22 cellular contexts compared by ENCODE assay signal in genomic region chr15:69857246-69857645, GRCh38.
"Had no signal": no experiment of that assay in that cellular context is flagged by ENCODE, and none has a peak within 500 bp of the region (broad histone marks: within the 10 kb centered on the region; RNA-seq: fewer than 3 reads in every experiment).

No MANE protein-coding gene starts in this region.

- H3K27ac ChIP-seq: brain microvascular endothelial cell, heart left ventricle, testis, transverse colon, VCaP had no signal

- H3K36me3 Mint-ChIP-seq: activated naive CD8-positive, alpha-beta T cell treated with anti-CD3 and anti-CD28 coated beads, Interleukin-2, amount 10 ng/mL, durations not matched to agents 7 days and 5 days; immature natural killer cell had no signal

- H3K27ac Mint-ChIP-seq: immature natural killer cell had no signal

- H3K9me3 ChIP-seq: heart left ventricle, testis, transverse colon had no signal

- H3K27me3 ChIP-seq: brain microvascular endothelial cell, testis, transverse colon had no signal

- DNase-seq: activated CD4-positive, alpha-beta T cell treated with anti-CD3 and anti-CD28 coated beads for 48 hours; activated CD4-positive, alpha-beta T cell treated with anti-CD3 and anti-CD28 coated beads, Interleukin-2, amount 50 U/mL, for 48 hours; activated effector memory CD4-positive, alpha-beta T cell treated with Interleukin-2 at 50 U/mL for 16 hours; activated naive CD4-positive, alpha-beta T cell treated with Interleukin-2 at 50 U/mL for 16 hours; amniotic stem cell; brain microvascular endothelial cell; cortex of kidney; effector memory CD8-positive, alpha-beta T cell; heart left ventricle; hypothalamus; kidney; left colon; posterior cingulate gyrus; right cardiac atrium; stimulated activated CD4-positive, alpha-beta T cell treated with anti-CD3 and anti-CD28 coated beads, Interleukin-2, amount 100 ng/mL, for 48 hours; testis; transverse colon had no signal

- H3K36me3 ChIP-seq: brain microvascular endothelial cell, heart left ventricle, transverse colon had no signal

- H3K4me3 Mint-ChIP-seq: effector memory CD8-positive, alpha-beta T cell had no signal

- ATAC-seq: effector memory CD8-positive, alpha-beta T cell; heart left ventricle; left colon; right cardiac atrium; stimulated activated naive CD8-positive, alpha-beta T cell treated with anti-CD3 and anti-CD28 coated beads, Interleukin-15, Interleukin-2, amounts not matched to agents 100 U/mL and 50 U/mL, for 24 hours had no signal

- H3K9me3 Mint-ChIP-seq: effector memory CD8-positive, alpha-beta T cell; immature natural killer cell; nephron had no signal

- H3K4me1 ChIP-seq: heart left ventricle, testis, transverse colon had no signal

- H3K4me3 ChIP-seq: heart left ventricle, testis, transverse colon had no signal
